In genomic region chr1:212450331-212450881, GRCh38 we compare ENCODE assay signal across 14 cellular contexts. TPM values are rescaled to one million over a fixed set of nuclear protein-coding genes. Genes with fewer than 3 reads are reported as not detected.
DNase-seq lines count a peak whose midpoint lies in the region; ATAC-seq and TF ChIP-seq lines count a peak whose summit lies in the region.
"Had no signal": no experiment of that assay in that cellular context is flagged by ENCODE, and none has a peak within 500 bp of the region (broad histone marks: within the 10 kb centered on the region; RNA-seq: fewer than 3 reads in every experiment).

No MANE protein-coding gene starts in this region.

- peak; percentile 83 for DNase-seq in DMS53 (lab: John Stamatoyannopoulos, UW)
- peak; percentile 38 for DNase-seq in NCI-H524 treated with DMSO at 0.1 percent for 48 hours (lab: John Stamatoyannopoulos, UW)
- DNase-seq in pons (ENCODE audit: low spot score), result peak; percentile 48
- DNase-seq in upper lobe of left lung, result no peak
- DNase-seq in activated T-cell treated with anti-CD3 and anti-CD28 coated beads for 4 hours, result no peak
- DNase-seq: CD4-positive, CD25-positive, alpha-beta regulatory T cell; hippocampal formation; mesenchymal stem cell; stimulated activated CD4-positive, alpha-beta T cell treated with anti-CD3 and anti-CD28 coated beads, Interleukin-4, amount 100 ng/mL, for 1 hour; stimulated activated naive CD8-positive, alpha-beta T cell treated with anti-CD3 and anti-CD28 coated beads, Interleukin-15, Interleukin-2, amounts not matched to agents 100 U/mL and 50 U/mL, for 24 hours; SW 1271 had no signal

- WGBS in ectodermal cell, 2 experiments, result 88% methylated on average over 4 of the region's 4 CpGs
- 84 to 100% methylated on average over 3 to 4 of the region's 4 CpGs for WGBS in upper lobe of left lung, 2 donors

- H3K9me3 ChIP-seq in ectodermal cell (ENCODE audit: control insufficient read depth, low read length) (no peaks in the 10 kb centered on the region), upper lobe of left lung (no peaks in the 10 kb centered on the region)

- H3K27me3 ChIP-seq in ectodermal cell (ENCODE audit: control insufficient read depth, insufficient read depth, low read length, poor library complexity, severe bottlenecking) (no peaks in the 10 kb centered on the region), upper lobe of left lung (no peaks in the 10 kb centered on the region)

- no peak for TF ChIP-seq POLR2A in upper lobe of left lung (IDR thresholded peaks at IDR 0.05)

- no peak for TF ChIP-seq CTCF in upper lobe of left lung (IDR thresholded peaks at IDR 0.05)

- ATAC-seq in GM18867 (IDR thresholded peaks at IDR 0.05; ENCODE audit: unreplicated experiment) (no peak), upper lobe of left lung (ENCODE audit: low FRiP score in 2 of 2) (no peak), HG03280 (IDR thresholded peaks at IDR 0.05; ENCODE audit: unreplicated experiment) (no peak)
- ATAC-seq: stimulated activated naive CD8-positive, alpha-beta T cell treated with anti-CD3 and anti-CD28 coated beads, Interleukin-15, Interleukin-2, amounts not matched to agents 100 U/mL and 50 U/mL, for 24 hours had no signal

- H3K4me1 ChIP-seq in ectodermal cell (ENCODE audit: control insufficient read depth, insufficient read depth, low read length) (peaks cover 9% of the 10 kb centered on the region), upper lobe of left lung (peaks cover 0 to 6% (median under 1%) of the 10 kb centered on the region in 4 donors)

- no peak for TF ChIP-seq EP300 in upper lobe of left lung (IDR thresholded peaks at IDR 0.05)

- H3K36me3 ChIP-seq in ectodermal cell (ENCODE audit: control insufficient read depth, insufficient read depth, low read length) (no peaks in the 10 kb centered on the region), upper lobe of left lung (peaks cover 3 to 16% (median 8%) of the 10 kb centered on the region in 4 donors)

- H3K4me3 ChIP-seq in ectodermal cell (ENCODE audit: insufficient read depth, low read depth, low read length) (no peak overlapping the region), upper lobe of left lung (no peak overlapping the region)

- peak overlapping the region; percentile 50 for H3K27ac ChIP-seq in ectodermal cell (ENCODE audit: insufficient read depth, low read depth, low read length, poor library complexity, severe bottlenecking)
- no peak overlapping the region for H3K27ac ChIP-seq in upper lobe of left lung

RNA-seq across cellular contexts. Expression of gene NENF, which starts 17.7 kb away (rescaled TPM):
- 20.4 TPM for polyA plus RNA-seq in ectodermal cell (2013, experiment 1 of 4)
- 19.8 TPM for polyA plus RNA-seq in ectodermal cell (2013, experiment 2 of 4)
- polyA plus RNA-seq in ectodermal cell (2013, experiment 3 of 4), result 24.5 TPM
- 24.2 TPM for polyA plus RNA-seq in ectodermal cell (2013, experiment 4 of 4)
- total RNA-seq in upper lobe of left lung, result 10 to 100 TPM; 21.0 to 67.5 (median 50.1) TPM

RNA-seq across cellular contexts. Expression of gene PACC1, which starts 35.7 kb away (rescaled TPM):
- polyA plus RNA-seq in ectodermal cell (2013, experiment 1 of 4), result 17.7 TPM
- polyA plus RNA-seq in ectodermal cell (2013, experiment 2 of 4), result 12.8 TPM
- polyA plus RNA-seq in ectodermal cell (2013, experiment 3 of 4), result 18.4 TPM
- polyA plus RNA-seq in ectodermal cell (2013, experiment 4 of 4), result 18.7 TPM
- 10 to 100 TPM in 2 of 6 donors, 1 to 10 TPM in 4; 3.7 to 10.5 (median 7.8) TPM for total RNA-seq in upper lobe of left lung

Comparison
In these comparisons a context has a peak if more than half of its experiments do, and no peak if none do; other contexts are left out.
1. DNase-seq: peak in DMS53 (single experiment), NCI-H524 treated with DMSO at 0.1 percent for 48 hours (single experiment) and pons (single experiment); none in upper lobe of left lung (0 of 2) and activated T-cell treated with anti-CD3 and anti-CD28 coated beads for 4 hours (single experiment).